ENCODE assay signal across 8 cellular contexts in genomic region chrX:152632445-152633097, GRCh38. TPM values are rescaled to one million over a fixed set of nuclear protein-coding genes. Genes with fewer than 3 reads are reported as not detected.
A peak's percentile ranks its signal among the peaks of the same experiment; 100 is the strongest.
DNase-seq lines count a peak whose midpoint lies in the region; TF ChIP-seq lines count a peak whose summit lies in the region.

No MANE protein-coding gene starts in this region.

- no peak overlapping the region for H3K4me3 ChIP-seq in SU-DHL-6 (ENCODE audit: insufficient read depth, low read length, poor library complexity, severe bottlenecking)
- no peak overlapping the region for H3K4me3 ChIP-seq in colonic mucosa

- H3F3A ChIP-seq in SU-DHL-6 (ENCODE audit: insufficient read depth) = no peaks in the 10 kb centered on the region

- H3K79me2 ChIP-seq in SU-DHL-6 (ENCODE audit: insufficient read depth, low read length) = no peaks in the 10 kb centered on the region

- intact Hi-C loops in colonic mucosa (cut with DNase I) = no loop called here

- no peaks in the 10 kb centered on the region for H3K4me1 ChIP-seq in colonic mucosa

- H3K27me3 ChIP-seq in SU-DHL-6 (ENCODE audit: low read length) = no peaks in the 10 kb centered on the region
- H3K27me3 ChIP-seq in colonic mucosa = no peaks in the 10 kb centered on the region

- H3K4me1 Mint-ChIP-seq in mesothelial cell of epicardium = no peaks in the 10 kb centered on the region

- H3K27ac ChIP-seq in SU-DHL-6 (ENCODE audit: low read depth, low read length) (no peak overlapping the region), colonic mucosa (no peak overlapping the region)

- no peak overlapping the region for H3K4me3 Mint-ChIP-seq in mesothelial cell of epicardium

- H4K20me1 ChIP-seq in SU-DHL-6 (ENCODE audit: low read depth, low read length) = no peaks in the 10 kb centered on the region

- H3K9me3 Mint-ChIP-seq in mesothelial cell of epicardium = peaks cover 44% of the 10 kb centered on the region

- no peaks in the 10 kb centered on the region for H3K36me3 Mint-ChIP-seq in mesothelial cell of epicardium

- no peak overlapping the region for H3K4me2 ChIP-seq in SU-DHL-6 (ENCODE audit: low read depth, low read length, poor library complexity, severe bottlenecking)

- H3K27ac Mint-ChIP-seq in mesothelial cell of epicardium = no peak overlapping the region

- peak; percentile 29 for DNase-seq in activated CD4-positive, alpha-beta T cell treated with anti-CD3 and anti-CD28 coated beads for 24 hours (ENCODE audit: low read depth in 2 of 2)
- no peak for DNase-seq in activated CD4-positive, alpha-beta T cell treated with anti-CD3 and anti-CD28 coated beads for 1 hour
- DNase-seq in HT-29 (ENCODE audit: low spot score) (peak; percentile 87), colonic mucosa (peak; percentile 58), mesothelial cell of epicardium (ENCODE audit: low spot score in 2 of 2, unreplicated experiment in 2 of 2) (peak in 1 of 2 experiments; percentile 75), ureter (ENCODE audit: low spot score) (peak; percentile 51), cerebellar nuclear complex (lab: John Stamatoyannopoulos, UW) (no peak)

- H3K9me3 ChIP-seq in SU-DHL-6 (ENCODE audit: insufficient read depth, low read length) (no peaks in the 10 kb centered on the region), colonic mucosa (no peaks in the 10 kb centered on the region)

- H3K36me3 ChIP-seq in SU-DHL-6 (ENCODE audit: low read length) = no peaks in the 10 kb centered on the region
- H3K36me3 ChIP-seq in colonic mucosa = no peaks in the 10 kb centered on the region

- no peak overlapping the region for H2AFZ ChIP-seq in SU-DHL-6 (ENCODE audit: low read depth, low read length, severe bottlenecking)

- H3K9ac ChIP-seq in SU-DHL-6 (ENCODE audit: low read length) (no peak overlapping the region), colonic mucosa (ENCODE audit: low read depth in 2 of 2, low read length in 2 of 2) (no peak overlapping the region)

- no peaks in the 10 kb centered on the region for H3K9me2 ChIP-seq in SU-DHL-6 (replicated peaks; ENCODE audit: insufficient read depth, low read length)

- TF ChIP-seq CTCF in SU-DHL-6 (IDR thresholded peaks at IDR 0.05; ENCODE audit: insufficient read depth, low read length, poor library complexity, severe bottlenecking) (peak; percentile 50), colonic mucosa (IDR thresholded peaks at IDR 0.05) (peak; percentile 87), mesothelial cell of epicardium (IDR thresholded peaks at IDR 0.05; ENCODE audit: unreplicated experiment) (peak; percentile 83)

- peaks cover 23% of the 10 kb centered on the region for H3K27me3 Mint-ChIP-seq in mesothelial cell of epicardium (ENCODE audit: low read depth)

RNA-seq across cellular contexts. Expression of gene GABRQ, which starts 5.1 kb away (rescaled TPM):
- not detected in 2 replicates for total RNA-seq in HT-29 (2014; rRNA removed; shearing (Covaris generic))
- under 1 TPM in 1 of 2 donors, not detected in 1; 0.03 TPM for total RNA-seq in colonic mucosa
- total RNA-seq in mesothelial cell of epicardium = 3.4 to 3.8 TPM (median 3.6 TPM) in 3 replicates
- total RNA-seq in ureter = 0.26 TPM

Comparison
In these comparisons a context has a peak if more than half of its experiments do, and no peak if none do; other contexts are left out.
1. DNase-seq: peak in activated CD4-positive, alpha-beta T cell treated with anti-CD3 and anti-CD28 coated beads for 24 hours (2 of 2), HT-29 (single experiment), colonic mucosa (single experiment) and ureter (single experiment); none in activated CD4-positive, alpha-beta T cell treated with anti-CD3 and anti-CD28 coated beads for 1 hour (single experiment) and cerebellar nuclear complex (0 of 2).
2. Peak in every context shown above with its lines, with median percentiles within 50 percentile points of each other: CTCF ChIP-seq.